In the genomic region with DNA sequence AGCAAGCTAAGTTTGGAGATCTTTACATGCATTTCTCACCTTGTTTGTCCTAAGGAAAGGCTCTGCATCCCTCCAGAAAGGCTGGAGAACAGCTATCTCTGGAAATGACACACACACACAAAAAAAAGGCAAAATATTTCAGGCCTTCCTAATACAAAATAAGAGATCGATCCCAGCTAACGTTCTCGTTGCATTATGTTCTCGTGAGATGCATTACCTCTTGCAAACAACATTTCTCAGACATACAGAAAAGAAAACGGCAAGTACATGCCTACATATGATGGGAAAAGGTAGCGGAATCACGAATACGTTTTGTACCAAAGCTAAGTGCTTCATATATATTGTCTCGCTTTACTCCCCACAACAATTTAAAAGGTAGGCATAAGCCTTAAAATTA, we compare ENCODE assay signal across 8 cellular contexts. TPM values are rescaled to one million over a fixed set of nuclear protein-coding genes. Genes with fewer than 3 reads are reported as not detected.
DNase-seq lines count a peak whose midpoint lies in the region; ATAC-seq, FAIRE-seq and TF ChIP-seq lines count a peak whose summit lies in the region.

No MANE protein-coding gene starts in this region.

- H3K4me3 Mint-ChIP-seq in naive thymus-derived CD4-positive, alpha-beta T cell, result peak overlapping the region; percentile 88 to 100 (median 98)

- DNase-seq in bronchial epithelial cell (ENCODE audit: low read depth) (no peak), DMS53 (lab: John Stamatoyannopoulos, UW) (no peak)
- DNase-seq in naive thymus-derived CD4-positive, alpha-beta T cell, result no peak
- no peak for DNase-seq in stimulated activated CD4-positive, alpha-beta T cell treated with anti-CD3 and anti-CD28 coated beads, Interleukin-12 subunit alpha, Interleukin-12 subunit beta, amount 100 ng/mL, for 4 hours

- peak overlapping the region; percentile 89 to 98 (median 96) for H3K27ac Mint-ChIP-seq in naive thymus-derived CD4-positive, alpha-beta T cell

- peaks cover 32 to 59% (median 45%) of the 10 kb centered on the region in 7 donors for H3K4me1 Mint-ChIP-seq in naive thymus-derived CD4-positive, alpha-beta T cell

- POLR2A ChIA-PET in naive thymus-derived CD4-positive, alpha-beta T cell (lab: Charles Lee), result interaction anchor here (0.7 to 2.5 kb wide), 7 partner anchors 12 to 1352 kb away, joined by 3 to 19 read pairs (median 4); partner anchors contain the start of genes AKAP9, ANKIB1, GATAD1 and KRIT1

- H3K36me3 ChIP-seq in bronchial epithelial cell (ENCODE audit: control insufficient read depth, insufficient read depth, low read length), result no peaks in the 10 kb centered on the region
- peaks cover 0 to 4% (median 0%) of the 10 kb centered on the region in 3 experiments for H3K36me3 ChIP-seq in naive thymus-derived CD4-positive, alpha-beta T cell (ENCODE audit: control insufficient read depth in 2 of 3, insufficient read depth in 3 of 3, low read length in 3 of 3)

- no peak for FAIRE-seq in bronchial epithelial cell (lab: Jason Lieb, UNC)

- peaks cover 0 to 8% of the 10 kb centered on the region in 2 donors for H3K4me1 ChIP-seq in naive thymus-derived CD4-positive, alpha-beta T cell (ENCODE audit: control insufficient read depth in 2 of 2, insufficient read depth in 2 of 2, low read length in 2 of 2)

- TF ChIP-seq POLR2A in GM18505 (IDR thresholded peaks at IDR 0.05; ENCODE audit: borderline replicate concordance, extremely low read depth, insufficient read depth, insufficient read length), result no peak

- TF ChIP-seq CTCF in bronchial epithelial cell (IDR thresholded peaks at IDR 0.05; ENCODE audit: insufficient read depth, low read length, severe bottlenecking), result no peak

- ATAC-seq in GM18505 (IDR thresholded peaks at IDR 0.05; ENCODE audit: unreplicated experiment), result peak; percentile 6
- ATAC-seq in HG03354 (IDR thresholded peaks at IDR 0.05; ENCODE audit: poor library complexity, severe bottlenecking, unreplicated experiment), result peak; percentile 16
- ATAC-seq in naive thymus-derived CD4-positive, alpha-beta T cell, result no peak
- ATAC-seq in GM21723 (IDR thresholded peaks at IDR 0.05; ENCODE audit: unreplicated experiment), result no peak
- no peak for ATAC-seq in HG03565 (IDR thresholded peaks at IDR 0.05; ENCODE audit: unreplicated experiment)

- H3K27me3 Mint-ChIP-seq in naive thymus-derived CD4-positive, alpha-beta T cell, result peaks cover 0 to 9% (median 0%) of the 10 kb centered on the region in 5 donors

- H3K9me3 ChIP-seq in naive thymus-derived CD4-positive, alpha-beta T cell (ENCODE audit: control insufficient read depth in 2 of 3, low read length in 3 of 3), result no peaks in the 10 kb centered on the region

- CTCF ChIA-PET in naive thymus-derived CD4-positive, alpha-beta T cell (lab: Charles Lee), result interaction anchor here (0.8 to 1.6 kb wide), 7 partner anchors 10 to 799 kb away, joined by 3 to 4 read pairs (median 3); partner anchors contain the start of genes AKAP9 and GATAD1

- peak overlapping the region; percentile 68 for H3K4me3 ChIP-seq in bronchial epithelial cell (ENCODE audit: low read depth, low read length)
- H3K4me3 ChIP-seq in naive thymus-derived CD4-positive, alpha-beta T cell (ENCODE audit: low read length), result peak overlapping the region; percentile 84

- H3K27me3 ChIP-seq in bronchial epithelial cell (ENCODE audit: control insufficient read depth, insufficient read depth, low read length), result no peaks in the 10 kb centered on the region
- no peaks in the 10 kb centered on the region for H3K27me3 ChIP-seq in naive thymus-derived CD4-positive, alpha-beta T cell (ENCODE audit: control insufficient read depth in 2 of 2, insufficient read depth in 2 of 2, low read length in 2 of 2)

- H3K36me3 Mint-ChIP-seq in naive thymus-derived CD4-positive, alpha-beta T cell, result peaks cover 22 to 28% (median 25%) of the 10 kb centered on the region in 5 donors

- peaks cover 0 to 5% (median 0%) of the 10 kb centered on the region in 11 donors for H3K9me3 Mint-ChIP-seq in naive thymus-derived CD4-positive, alpha-beta T cell

- intact Hi-C loops in naive thymus-derived CD4-positive, alpha-beta T cell (cut with micrococcal nuclease), result loop anchor here (1.0 to 10.0 kb wide), 21 partner anchors 50 to 1534 kb away; partner anchors contain the start of genes AKAP9 (in 2 of the 2), CYP51A1 (in 2 of the 2), FAM133B (in 2 of the 2) and GTPBP10 (in 2 of the 2)

- peak overlapping the region; percentile 72 for H3K27ac ChIP-seq in naive thymus-derived CD4-positive, alpha-beta T cell (ENCODE audit: low read depth, low read length)

RNA-seq across cellular contexts. Expression of gene MTERF1, which starts 0.5 kb away (rescaled TPM):
- total RNA-seq in bronchial epithelial cell, result 10.3 and 10.4 TPM in 2 replicates
- 10 to 100 TPM in 4 of 5 experiments, 1 to 10 TPM in 1; 9.6 to 32.7 (median 17.8) TPM for total RNA-seq in naive thymus-derived CD4-positive, alpha-beta T cell
- polyA plus RNA-seq in naive thymus-derived CD4-positive, alpha-beta T cell, result 10 to 100 TPM; 12.8 to 14.1 TPM

Comparison
In these comparisons a context has a peak if more than half of its experiments do, and no peak if none do; other contexts are left out.
1. ATAC-seq: peak in GM18505 (single experiment) and HG03354 (single experiment); none in naive thymus-derived CD4-positive, alpha-beta T cell (single experiment), GM21723 (single experiment) and HG03565 (single experiment).